1 cellular context compared by ENCODE assay signal in genomic region chr16:234468-235305, GRCh38.
TF ChIP-seq lines count a peak whose summit lies in the region.

TSS of gene FAM234A (plus strand) at chr16:234821. CDS start at chr16:254414, 19,593 bp downstream.

TF ChIP-seq in HepG2, 621 proteins besides CTCF, POLR2A, EP300 and RAD21 (continued from another document and continues in another):
- TF ChIP-seq ZNF281 (CRISPR knock-in tag; IDR thresholded peaks at IDR 0.05; ENCODE audit: borderline replicate concordance) (no peak), HNRNPK (IDR thresholded peaks at IDR 0.05; ENCODE audit: low read depth, low read length, poor library complexity, severe bottlenecking) (peak; percentile 69), ETS1 (CRISPR knock-in tag; IDR thresholded peaks at IDR 0.05) (no peak), ZNF383 (CRISPR knock-in tag; IDR thresholded peaks at IDR 0.05; ENCODE audit: borderline replicate concordance) (no peak), ZNF598 (CRISPR knock-in tag; IDR thresholded peaks at IDR 0.05; ENCODE audit: borderline replicate concordance) (no peak; the same call in 1 of the 2 replicates), ZNF737 (CRISPR knock-in tag; IDR thresholded peaks at IDR 0.05; ENCODE audit: borderline replicate concordance) (no peak), HBP1 (CRISPR knock-in tag; IDR thresholded peaks at IDR 0.05; ENCODE audit: low read depth) (no peak), HNF1A (IDR thresholded peaks at IDR 0.05; ENCODE audit: low read depth) (no peak), HNF1A (CRISPR knock-in tag; IDR thresholded peaks at IDR 0.05; ENCODE audit: borderline replicate concordance) (peak; percentile 48; the same call in 1 of the 2 replicates), SOX13 (IDR thresholded peaks at IDR 0.05) (no peak; the same call in 1 of the 2 replicates), SOX13 (CRISPR knock-in tag; conservative IDR thresholded peaks at IDR 0.05 in 1 of 2, IDR thresholded peaks at IDR 0.05 in 1 of 2) (no peak), ZNF530 (CRISPR knock-in tag; IDR thresholded peaks at IDR 0.05; ENCODE audit: low read depth) (no peak), SNAPC5 (CRISPR knock-in tag; IDR thresholded peaks at IDR 0.05; ENCODE audit: borderline replicate concordance) (no peak), ZNF512 (CRISPR knock-in tag; IDR thresholded peaks at IDR 0.05) (no peak), GATAD2A (CRISPR knock-in tag; IDR thresholded peaks at IDR 0.05) (peak; percentile 31; the same call in 1 of the 2 replicates), SRF (IDR thresholded peaks at IDR 0.05; ENCODE audit: low read depth, low read length) (no peak), ESRRA (CRISPR knock-in tag; IDR thresholded peaks at IDR 0.05; ENCODE audit: low read depth) (0 out of 2 replicates have a peak, but pooled peaks have one; percentile 28), ZNF839 (CRISPR knock-in tag; IDR thresholded peaks at IDR 0.05; ENCODE audit: borderline replicate concordance) (no peak), ZNF550 (CRISPR knock-in tag; IDR thresholded peaks at IDR 0.05; ENCODE audit: borderline replicate concordance) (no peak), ZBTB26 (CRISPR knock-in tag; IDR thresholded peaks at IDR 0.05; ENCODE audit: borderline replicate concordance) (peak; percentile 67; the same call in 1 of the 2 replicates), MEF2D (CRISPR knock-in tag; IDR thresholded peaks at IDR 0.05) (peak; percentile 20; the same call in 1 of the 2 replicates), ZNF101 (CRISPR knock-in tag; IDR thresholded peaks at IDR 0.05; ENCODE audit: borderline replicate concordance, low read depth) (no peak), ZSCAN12 (CRISPR knock-in tag; IDR thresholded peaks at IDR 0.05) (no peak), ZNF496 (CRISPR knock-in tag; IDR thresholded peaks at IDR 0.05; ENCODE audit: insufficient replicate concordance) (no peak), ZNF713 (CRISPR knock-in tag; IDR thresholded peaks at IDR 0.05) (no peak), ZNF24 (IDR thresholded peaks at IDR 0.05) (no peak), ZMAT5 (CRISPR knock-in tag; IDR thresholded peaks at IDR 0.05; ENCODE audit: borderline replicate concordance, low read depth) (no peak), ZNF609 (CRISPR knock-in tag; IDR thresholded peaks at IDR 0.05; ENCODE audit: borderline replicate concordance) (no peak), MTA3 (CRISPR knock-in tag; IDR thresholded peaks at IDR 0.05) (no peak), MNT (IDR thresholded peaks at IDR 0.05) (no peak; the same call in none of the 2 replicates), HDAC2 (CRISPR knock-in tag; IDR thresholded peaks at IDR 0.05) (0 out of 2 replicates have a peak, but pooled peaks have one; percentile 10), MEIS1 (CRISPR knock-in tag; IDR thresholded peaks at IDR 0.05; ENCODE audit: borderline replicate concordance) (peak; percentile 52), FOSL1 (CRISPR knock-in tag; IDR thresholded peaks at IDR 0.05; ENCODE audit: borderline replicate concordance) (no peak), MIER3 (CRISPR knock-in tag; IDR thresholded peaks at IDR 0.05; ENCODE audit: borderline replicate concordance) (peak; percentile 21; the same call in 1 of the 2 replicates), ZNF343 (CRISPR knock-in tag; IDR thresholded peaks at IDR 0.05) (no peak)
